ENCODE assay signal across 8 cellular contexts in the genomic region with DNA sequence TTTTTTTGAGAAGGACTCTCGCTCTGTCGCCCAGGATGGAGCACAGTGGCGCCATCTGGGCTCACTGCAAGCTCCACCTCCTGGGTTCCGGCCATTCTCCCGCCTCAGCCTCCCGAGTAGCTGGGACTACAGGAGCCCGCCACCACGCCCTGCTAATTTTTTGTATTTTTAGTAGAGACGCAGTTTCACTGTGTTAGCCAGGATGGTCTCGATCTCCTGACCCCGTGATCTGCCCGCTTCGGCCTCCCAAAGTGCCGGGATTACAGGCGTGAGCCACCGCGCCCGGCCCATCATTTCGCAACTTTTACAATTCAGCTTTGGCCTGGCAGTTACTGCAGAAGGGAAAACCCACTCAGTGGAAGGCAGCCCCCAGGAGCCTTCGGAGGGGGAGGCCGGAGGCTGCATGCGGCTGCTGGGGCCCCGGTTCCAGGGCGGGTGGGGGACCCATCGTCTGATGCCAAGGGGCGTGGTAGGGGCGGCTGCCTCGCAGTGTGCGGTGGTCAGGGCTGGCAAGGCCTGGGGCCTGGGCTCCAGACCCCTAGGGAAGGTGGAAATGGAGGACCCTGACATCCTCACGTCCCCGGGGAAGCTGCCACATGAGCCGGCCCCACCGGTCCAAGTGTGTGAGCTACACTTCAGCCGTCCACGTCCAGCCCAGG. TPM values are rescaled to one million over a fixed set of nuclear protein-coding genes. Genes with fewer than 3 reads are reported as not detected.
DNase-seq lines count a peak whose midpoint lies in the region; ATAC-seq and TF ChIP-seq lines count a peak whose summit lies in the region.
"Not testable (repeated sequence)": the region's sequence is repeated elsewhere in the genome, so short reads cannot be mapped to it uniquely, and the experiment has no call there.

No MANE protein-coding gene starts in this region.

- H3K4me1 ChIP-seq in heart left ventricle (peaks cover 0 to 41% (median 24%) of the 10 kb centered on the region in 12 donors), muscle layer of colon (ENCODE audit: insufficient read depth, low read length) (peaks cover 13% of the 10 kb centered on the region), spleen (peaks cover 17 to 64% (median 37%) of the 10 kb centered on the region in 6 donors)

- not testable (repeated sequence) for H3K9me3 Mint-ChIP-seq in activated CD4-positive, alpha-beta memory T cell treated with anti-CD3 and anti-CD28 coated beads for 36 hours; central memory CD8-positive, alpha-beta T cell

- intact Hi-C loops in activated CD4-positive, alpha-beta memory T cell treated with anti-CD3 and anti-CD28 coated beads for 36 hours (cut with micrococcal nuclease), result loop anchor here (1.0 to 10.0 kb wide), 4 partner anchors 10 to 403 kb away; partner anchors contain the start of genes ACSF3, CDT1 and TRAPPC2L
- intact Hi-C loops in heart left ventricle (cut with DNase I), result loop anchor here in 9 of 10 donors (1.0 to 10.0 kb wide), 13 partner anchors 44 to 404 kb away; partner anchors contain the start of genes ACSF3 (in 3 of the 9), TRAPPC2L (in 3 of the 9), GALNS (in 2 of the 9) and ZNF778 (in 2 of the 9)
- intact Hi-C loops in spleen (cut with DNase I; ENCODE audit: low total_unique reads), result loop anchor here (5.0 kb wide), 1 partner anchor 44 kb away; the partner anchor contains the start of genes GALNS and TRAPPC2L

- not testable (repeated sequence) for H3K27me3 ChIP-seq in heart left ventricle; muscle layer of colon (ENCODE audit: control insufficient read depth in 1 of 2, insufficient read depth in 2 of 2, low read length in 2 of 2); spleen (replicated peaks in 1 of 7)

- not testable (repeated sequence) for H3K9ac ChIP-seq in muscle layer of colon (ENCODE audit: low read length)

- H3K27ac ChIP-seq in heart left ventricle, result peak overlapping the region in 11 of 12 donors; percentile 85 to 98 (median 93)
- peak overlapping the region; percentile 89 for H3K27ac ChIP-seq in muscle layer of colon (ENCODE audit: low read depth, low read length)
- peak overlapping the region; percentile 85 to 96 (median 94) for H3K27ac ChIP-seq in spleen

- H3K4me1 Mint-ChIP-seq in activated CD4-positive, alpha-beta memory T cell treated with anti-CD3 and anti-CD28 coated beads for 36 hours (ENCODE audit: low read depth), result peaks cover 25% of the 10 kb centered on the region
- peaks cover 18% of the 10 kb centered on the region for H3K4me1 Mint-ChIP-seq in central memory CD8-positive, alpha-beta T cell

- not testable (repeated sequence) for DNase-seq in AG04449 (ENCODE audit: low read depth, low spot score); central memory CD8-positive, alpha-beta T cell (ENCODE audit: low spot score in 2 of 2)
- peak; percentile 66 for DNase-seq in H4 (ENCODE audit: low spot score)
- DNase-seq in NCI-H748 (lab: John Stamatoyannopoulos, UW; ENCODE audit: unreplicated experiment), result peak; percentile 59
- DNase-seq in activated CD4-positive, alpha-beta memory T cell treated with anti-CD3 and anti-CD28 coated beads for 36 hours, result peak; percentile 63
- peak in 4 of 5 donors; percentile 46 to 79 (median 72) for DNase-seq in heart left ventricle
- DNase-seq in spleen, result peak; percentile 84

- not testable (repeated sequence) for H3K27me3 Mint-ChIP-seq in activated CD4-positive, alpha-beta memory T cell treated with anti-CD3 and anti-CD28 coated beads for 36 hours; central memory CD8-positive, alpha-beta T cell

- CTCF ChIA-PET in AG04449 (lab: Yijun Ruan, JAX), result interaction anchor here (0.9 to 4.0 kb wide), 12 partner anchors 8 to 403 kb away, joined by 3 to 23 read pairs (median 5); partner anchors contain the start of gene GALNS
- CTCF ChIA-PET in activated CD4-positive, alpha-beta memory T cell treated with anti-CD3 and anti-CD28 coated beads for 36 hours (lab: Charles Lee), result interaction anchor here (0.8 to 5.2 kb wide), 20 partner anchors 10 to 434 kb away, joined by 3 to 39 read pairs (median 4); partner anchors contain the start of genes CDH15, CDT1, GALNS and PIEZO1

- H3K36me3 Mint-ChIP-seq in activated CD4-positive, alpha-beta memory T cell treated with anti-CD3 and anti-CD28 coated beads for 36 hours, result peaks cover 26% of the 10 kb centered on the region
- H3K36me3 Mint-ChIP-seq in central memory CD8-positive, alpha-beta T cell (ENCODE audit: insufficient read depth), result peaks cover 15% of the 10 kb centered on the region

- TF ChIP-seq POLR2A in heart left ventricle (IDR thresholded peaks at IDR 0.05); spleen (IDR thresholded peaks at IDR 0.05): not testable (repeated sequence)

- not testable (repeated sequence) for TF ChIP-seq CTCF in AG04449 (IDR thresholded peaks at IDR 0.05; ENCODE audit: insufficient read depth, low read length, missing control alignments); heart left ventricle (IDR thresholded peaks at IDR 0.05); spleen (IDR thresholded peaks at IDR 0.05 in 8 of 11, conservative IDR thresholded peaks at IDR 0.05 in 3 of 11)

- peak overlapping the region; percentile 94 for H3K27ac Mint-ChIP-seq in activated CD4-positive, alpha-beta memory T cell treated with anti-CD3 and anti-CD28 coated beads for 36 hours
- peak overlapping the region; percentile 89 for H3K27ac Mint-ChIP-seq in central memory CD8-positive, alpha-beta T cell (ENCODE audit: low read depth)

- peak overlapping the region; percentile 83 for H3K4me3 ChIP-seq in AG04449 (ENCODE audit: low read depth, low read length)
- peak overlapping the region; percentile 41 to 88 (median 78) for H3K4me3 ChIP-seq in heart left ventricle
- peak overlapping the region; percentile 75 to 77 for H3K4me3 ChIP-seq in muscle layer of colon (ENCODE audit: low read depth in 1 of 2, low read length in 2 of 2)
- peak overlapping the region; percentile 71 to 98 (median 94) for H3K4me3 ChIP-seq in spleen

- H3K36me3 ChIP-seq in heart left ventricle (peaks cover 0 to 22% (median 4%) of the 10 kb centered on the region in 9 donors), spleen (peaks cover 0 to 42% (median 24%) of the 10 kb centered on the region in 6 donors)
- H3K36me3 ChIP-seq in muscle layer of colon (ENCODE audit: insufficient read depth, low read length), result not testable (repeated sequence)

- not testable (repeated sequence) for ATAC-seq in central memory CD8-positive, alpha-beta T cell (replicated peaks; ENCODE audit: extremely low read depth, poor library complexity, severe bottlenecking)
- ATAC-seq in heart left ventricle, result peak in 1 of 4 donors; percentile 7

- peak overlapping the region; percentile 82 for H3K4me3 Mint-ChIP-seq in activated CD4-positive, alpha-beta memory T cell treated with anti-CD3 and anti-CD28 coated beads for 36 hours
- peak overlapping the region; percentile 88 for H3K4me3 Mint-ChIP-seq in central memory CD8-positive, alpha-beta T cell

- POLR2A ChIA-PET in AG04449 (lab: Yijun Ruan, JAX), result interaction anchor here (0.9 kb wide), 1 partner anchor 355 kb away, joined by 3 read pairs; no protein-coding TSS in a partner anchor
- POLR2A ChIA-PET in activated CD4-positive, alpha-beta memory T cell treated with anti-CD3 and anti-CD28 coated beads for 36 hours (lab: Charles Lee), result interaction anchor here (0.6 to 6.9 kb wide), 9 partner anchors 10 to 281 kb away, joined by 3 to 81 read pairs (median 4); partner anchors contain the start of genes ACSF3, CDT1, GALNS and PIEZO1

- WGBS in heart left ventricle, 4 donors, result 58 to 63% (median 60%) methylated on average over 35 of the region's 35 CpGs
- 49 to 60% (median 56%) methylated on average over 26 to 35 of the region's 35 CpGs for WGBS in spleen, 5 donors

- not testable (repeated sequence) for H3K9me3 ChIP-seq in heart left ventricle; muscle layer of colon (ENCODE audit: low read length); spleen

RNA-seq across cellular contexts. Expression of gene APRT, which starts 1.1 kb away (rescaled TPM):
- 401 and 554 TPM in 2 replicates for total RNA-seq in H4 (2014; rRNA removed; shearing (Covaris generic))
- total RNA-seq in activated CD4-positive, alpha-beta memory T cell treated with anti-CD3 and anti-CD28 coated beads for 36 hours, result 100 to 1,000 TPM; 270 to 272 TPM
- 10 to 100 TPM; 26.6 to 75.8 (median 44.2) TPM for total RNA-seq in heart left ventricle
- 100 to 1,000 TPM in 1 of 2 donors, 10 to 100 TPM in 1; 62.6 to 129 TPM for polyA plus RNA-seq in heart left ventricle
- total RNA-seq in spleen, result 100 to 1,000 TPM in 3 of 7 donors, 10 to 100 TPM in 4; 84.1 to 112 (median 96.8) TPM
- 100 to 1,000 TPM; 187 to 259 (median 225) TPM for polyA plus RNA-seq in spleen

RNA-seq across cellular contexts. Expression of gene CDT1, which starts 9.3 kb away (rescaled TPM):
- 26.4 and 27.0 TPM in 2 replicates for total RNA-seq in H4 (2014; rRNA removed; shearing (Covaris generic))
- total RNA-seq in activated CD4-positive, alpha-beta memory T cell treated with anti-CD3 and anti-CD28 coated beads for 36 hours, result 100 to 1,000 TPM; 169 to 183 TPM
- total RNA-seq in heart left ventricle (1 to 10 TPM in 4 of 9 donors, under 1 TPM in 5; 0.23 to 6.1 (median 0.70) TPM), spleen (10 to 100 TPM in 2 of 7 donors, 1 to 10 TPM in 5; 1.5 to 17.2 (median 5.3) TPM)
- polyA plus RNA-seq in heart left ventricle (under 1 TPM; 0.19 to 0.40 TPM), spleen (1 to 10 TPM in 2 of 3 donors, under 1 TPM in 1; 1.00 to 3.9 (median 2.5) TPM)

RNA-seq across cellular contexts. Expression of gene PIEZO1, which starts 27.8 kb away (rescaled TPM):
- total RNA-seq in H4 (2014; rRNA removed; shearing (Covaris generic)), result 35.6 and 47.1 TPM in 2 replicates
- total RNA-seq in activated CD4-positive, alpha-beta memory T cell treated with anti-CD3 and anti-CD28 coated beads for 36 hours, result 100 to 1,000 TPM; 221 to 234 TPM
- total RNA-seq in heart left ventricle, result 10 to 100 TPM; 14.2 to 59.7 (median 19.7) TPM
- 10 to 100 TPM; 31.2 to 45.0 TPM for polyA plus RNA-seq in heart left ventricle
- total RNA-seq in spleen, result 100 to 1,000 TPM; 154 to 249 (median 199) TPM
- polyA plus RNA-seq in spleen, result 100 to 1,000 TPM; 145 to 385 (median 371) TPM

RNA-seq across cellular contexts. Expression of gene GALNS, which starts 43.9 kb away (rescaled TPM):
- total RNA-seq in H4 (2014; rRNA removed; shearing (Covaris generic)), result 18.2 and 22.7 TPM in 2 replicates
- total RNA-seq in activated CD4-positive, alpha-beta memory T cell treated with anti-CD3 and anti-CD28 coated beads for 36 hours, result 10 to 100 TPM; 22.0 to 24.1 TPM
- total RNA-seq in heart left ventricle (10 to 100 TPM; 10.7 to 22.7 (median 13.3) TPM), spleen (10 to 100 TPM; 37.6 to 71.6 (median 53.4) TPM)
- polyA plus RNA-seq in heart left ventricle (10 to 100 TPM; 14.1 to 16.4 TPM), spleen (10 to 100 TPM in 2 of 3 donors, 1 to 10 TPM in 1; 9.7 to 19.5 (median 11.1) TPM)

RNA-seq across cellular contexts. Expression of gene TRAPPC2L, which starts 44.1 kb away (rescaled TPM):
- total RNA-seq in H4 (2014; rRNA removed; shearing (Covaris generic)), result 50.7 and 54.2 TPM in 2 replicates
- total RNA-seq in activated CD4-positive, alpha-beta memory T cell treated with anti-CD3 and anti-CD28 coated beads for 36 hours, result 10 to 100 TPM; 63.6 to 71.5 TPM
- 10 to 100 TPM; 20.3 to 65.7 (median 44.2) TPM for total RNA-seq in heart left ventricle
- 10 to 100 TPM; 30.3 to 51.3 TPM for polyA plus RNA-seq in heart left ventricle
- total RNA-seq in spleen, result 10 to 100 TPM; 28.9 to 44.1 (median 38.6) TPM
- 10 to 100 TPM; 55.0 to 87.5 (median 74.2) TPM for polyA plus RNA-seq in spleen
